Comparison of ENCODE assay signal across 2 cellular contexts in the genomic region with DNA sequence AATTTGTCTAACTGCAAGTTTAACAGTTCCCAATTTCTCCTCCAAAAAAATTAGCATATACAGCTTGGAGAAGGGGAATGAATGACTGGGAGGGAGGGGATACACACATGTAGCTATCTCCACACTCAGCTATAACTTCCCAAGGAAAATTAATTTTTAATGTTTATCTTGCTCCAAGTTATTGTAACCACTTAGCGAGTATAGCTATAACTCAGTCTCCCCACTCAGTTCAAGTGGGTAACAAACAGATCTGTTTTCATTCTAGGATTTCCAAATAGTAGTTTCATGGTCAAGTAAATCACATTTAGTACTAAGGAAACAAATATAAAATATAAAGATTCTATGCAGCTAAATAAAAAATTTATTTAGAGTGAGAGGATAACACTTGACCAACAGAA.
A peak's percentile ranks its signal among the peaks of the same experiment; 100 is the strongest.
TF ChIP-seq lines count a peak whose summit lies in the region.

No MANE protein-coding gene starts in this region.

TF ChIP-seq in HEK293, 187 proteins besides CTCF, POLR2A, EP300 and RAD21 (continued from another document):
- TF ChIP-seq, protein P1, sequence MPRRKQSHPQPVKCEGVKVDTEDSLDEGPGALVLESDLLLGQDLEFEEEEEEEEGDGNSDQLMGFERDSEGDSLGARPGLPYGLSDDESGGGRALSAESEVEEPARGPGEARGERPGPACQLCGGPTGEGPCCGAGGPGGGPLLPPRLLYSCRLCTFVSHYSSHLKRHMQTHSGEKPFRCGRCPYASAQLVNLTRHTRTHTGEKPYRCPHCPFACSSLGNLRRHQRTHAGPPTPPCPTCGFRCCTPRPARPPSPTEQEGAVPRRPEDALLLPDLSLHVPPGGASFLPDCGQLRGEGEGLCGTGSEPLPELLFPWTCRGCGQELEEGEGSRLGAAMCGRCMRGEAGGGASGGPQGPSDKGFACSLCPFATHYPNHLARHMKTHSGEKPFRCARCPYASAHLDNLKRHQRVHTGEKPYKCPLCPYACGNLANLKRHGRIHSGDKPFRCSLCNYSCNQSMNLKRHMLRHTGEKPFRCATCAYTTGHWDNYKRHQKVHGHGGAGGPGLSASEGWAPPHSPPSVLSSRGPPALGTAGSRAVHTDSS (tag by site-specific recombination; IDR thresholded peaks at IDR 0.05) = no peak
- TF ChIP-seq WT1 (tag by site-specific recombination; IDR thresholded peaks at IDR 0.05) = peak; percentile 68
- TF ChIP-seq ZNF132 (tag by site-specific recombination; IDR thresholded peaks at IDR 0.05; ENCODE audit: borderline replicate concordance) = no peak
- TF ChIP-seq, protein P2, sequence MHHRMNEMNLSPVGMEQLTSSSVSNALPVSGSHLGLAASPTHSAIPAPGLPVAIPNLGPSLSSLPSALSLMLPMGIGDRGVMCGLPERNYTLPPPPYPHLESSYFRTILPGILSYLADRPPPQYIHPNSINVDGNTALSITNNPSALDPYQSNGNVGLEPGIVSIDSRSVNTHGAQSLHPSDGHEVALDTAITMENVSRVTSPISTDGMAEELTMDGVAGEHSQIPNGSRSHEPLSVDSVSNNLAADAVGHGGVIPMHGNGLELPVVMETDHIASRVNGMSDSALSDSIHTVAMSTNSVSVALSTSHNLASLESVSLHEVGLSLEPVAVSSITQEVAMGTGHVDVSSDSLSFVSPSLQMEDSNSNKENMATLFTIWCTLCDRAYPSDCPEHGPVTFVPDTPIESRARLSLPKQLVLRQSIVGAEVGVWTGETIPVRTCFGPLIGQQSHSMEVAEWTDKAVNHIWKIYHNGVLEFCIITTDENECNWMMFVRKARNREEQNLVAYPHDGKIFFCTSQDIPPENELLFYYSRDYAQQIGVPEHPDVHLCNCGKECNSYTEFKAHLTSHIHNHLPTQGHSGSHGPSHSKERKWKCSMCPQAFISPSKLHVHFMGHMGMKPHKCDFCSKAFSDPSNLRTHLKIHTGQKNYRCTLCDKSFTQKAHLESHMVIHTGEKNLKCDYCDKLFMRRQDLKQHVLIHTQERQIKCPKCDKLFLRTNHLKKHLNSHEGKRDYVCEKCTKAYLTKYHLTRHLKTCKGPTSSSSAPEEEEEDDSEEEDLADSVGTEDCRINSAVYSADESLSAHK (tag by site-specific recombination; IDR thresholded peaks at IDR 0.05) = peak; percentile 20; the same call in 1 of the 2 replicates
- TF ChIP-seq ZNF169 (tag by site-specific recombination; IDR thresholded peaks at IDR 0.05) = no peak
- TF ChIP-seq, protein P3, sequence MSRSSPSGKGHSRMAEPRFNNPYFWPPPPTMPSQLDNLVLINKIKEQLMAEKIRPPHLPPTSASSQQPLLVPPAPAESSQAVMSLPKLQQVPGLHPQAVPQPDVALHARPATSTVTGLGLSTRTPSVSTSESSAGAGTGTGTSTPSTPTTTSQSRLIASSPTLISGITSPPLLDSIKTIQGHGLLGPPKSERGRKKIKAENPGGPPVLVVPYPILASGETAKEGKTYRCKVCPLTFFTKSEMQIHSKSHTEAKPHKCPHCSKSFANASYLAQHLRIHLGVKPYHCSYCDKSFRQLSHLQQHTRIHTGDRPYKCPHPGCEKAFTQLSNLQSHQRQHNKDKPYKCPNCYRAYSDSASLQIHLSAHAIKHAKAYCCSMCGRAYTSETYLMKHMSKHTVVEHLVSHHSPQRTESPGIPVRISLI (tag by site-specific recombination; IDR thresholded peaks at IDR 0.05) = 0 out of 2 replicates have a peak, but pooled peaks have one; percentile 4
- no peak for TF ChIP-seq ZNF785 (tag by site-specific recombination; IDR thresholded peaks at IDR 0.05)
- TF ChIP-seq MYNN (tag by site-specific recombination; IDR thresholded peaks at IDR 0.05; ENCODE audit: borderline replicate concordance) = no peak
- no peak for TF ChIP-seq ZNF792 (tag by site-specific recombination; IDR thresholded peaks at IDR 0.05)
- no peak for TF ChIP-seq ZNF211 (tag by site-specific recombination; IDR thresholded peaks at IDR 0.05; ENCODE audit: low read depth)
- TF ChIP-seq, protein P4, sequence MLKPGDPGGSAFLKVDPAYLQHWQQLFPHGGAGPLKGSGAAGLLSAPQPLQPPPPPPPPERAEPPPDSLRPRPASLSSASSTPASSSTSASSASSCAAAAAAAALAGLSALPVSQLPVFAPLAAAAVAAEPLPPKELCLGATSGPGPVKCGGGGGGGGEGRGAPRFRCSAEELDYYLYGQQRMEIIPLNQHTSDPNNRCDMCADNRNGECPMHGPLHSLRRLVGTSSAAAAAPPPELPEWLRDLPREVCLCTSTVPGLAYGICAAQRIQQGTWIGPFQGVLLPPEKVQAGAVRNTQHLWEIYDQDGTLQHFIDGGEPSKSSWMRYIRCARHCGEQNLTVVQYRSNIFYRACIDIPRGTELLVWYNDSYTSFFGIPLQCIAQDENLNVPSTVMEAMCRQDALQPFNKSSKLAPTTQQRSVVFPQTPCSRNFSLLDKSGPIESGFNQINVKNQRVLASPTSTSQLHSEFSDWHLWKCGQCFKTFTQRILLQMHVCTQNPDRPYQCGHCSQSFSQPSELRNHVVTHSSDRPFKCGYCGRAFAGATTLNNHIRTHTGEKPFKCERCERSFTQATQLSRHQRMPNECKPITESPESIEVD (tag by site-specific recombination; IDR thresholded peaks at IDR 0.05) = peak; percentile 95
- TF ChIP-seq ZNF76 (tag by site-specific recombination; IDR thresholded peaks at IDR 0.05; ENCODE audit: borderline replicate concordance, low read depth) = no peak
- no peak for TF ChIP-seq ZFP41 (tag by site-specific recombination; IDR thresholded peaks at IDR 0.05; ENCODE audit: borderline replicate concordance)
- TF ChIP-seq HOXA7 (CRISPR knock-in tag; IDR thresholded peaks at IDR 0.05; ENCODE audit: borderline replicate concordance) = no peak
- TF ChIP-seq SCRT2 (tag by site-specific recombination; IDR thresholded peaks at IDR 0.05) = no peak
- peak; percentile 57 for TF ChIP-seq GLIS1 (tag by site-specific recombination; IDR thresholded peaks at IDR 0.05)
- TF ChIP-seq FEZF1 (tag by site-specific recombination; IDR thresholded peaks at IDR 0.05) = peak; percentile 28; the same call in 1 of the 2 replicates
- no peak for TF ChIP-seq ZNF843 (tag by site-specific recombination; IDR thresholded peaks at IDR 0.05)
- TF ChIP-seq GLI2 (tag by site-specific recombination; IDR thresholded peaks at IDR 0.05; ENCODE audit: borderline replicate concordance, low read depth) = peak; percentile 78

TF ChIP-seq in K562, 482 proteins besides CTCF, POLR2A, EP300 and RAD21 (continued from another document):
- TF ChIP-seq, protein P5, sequence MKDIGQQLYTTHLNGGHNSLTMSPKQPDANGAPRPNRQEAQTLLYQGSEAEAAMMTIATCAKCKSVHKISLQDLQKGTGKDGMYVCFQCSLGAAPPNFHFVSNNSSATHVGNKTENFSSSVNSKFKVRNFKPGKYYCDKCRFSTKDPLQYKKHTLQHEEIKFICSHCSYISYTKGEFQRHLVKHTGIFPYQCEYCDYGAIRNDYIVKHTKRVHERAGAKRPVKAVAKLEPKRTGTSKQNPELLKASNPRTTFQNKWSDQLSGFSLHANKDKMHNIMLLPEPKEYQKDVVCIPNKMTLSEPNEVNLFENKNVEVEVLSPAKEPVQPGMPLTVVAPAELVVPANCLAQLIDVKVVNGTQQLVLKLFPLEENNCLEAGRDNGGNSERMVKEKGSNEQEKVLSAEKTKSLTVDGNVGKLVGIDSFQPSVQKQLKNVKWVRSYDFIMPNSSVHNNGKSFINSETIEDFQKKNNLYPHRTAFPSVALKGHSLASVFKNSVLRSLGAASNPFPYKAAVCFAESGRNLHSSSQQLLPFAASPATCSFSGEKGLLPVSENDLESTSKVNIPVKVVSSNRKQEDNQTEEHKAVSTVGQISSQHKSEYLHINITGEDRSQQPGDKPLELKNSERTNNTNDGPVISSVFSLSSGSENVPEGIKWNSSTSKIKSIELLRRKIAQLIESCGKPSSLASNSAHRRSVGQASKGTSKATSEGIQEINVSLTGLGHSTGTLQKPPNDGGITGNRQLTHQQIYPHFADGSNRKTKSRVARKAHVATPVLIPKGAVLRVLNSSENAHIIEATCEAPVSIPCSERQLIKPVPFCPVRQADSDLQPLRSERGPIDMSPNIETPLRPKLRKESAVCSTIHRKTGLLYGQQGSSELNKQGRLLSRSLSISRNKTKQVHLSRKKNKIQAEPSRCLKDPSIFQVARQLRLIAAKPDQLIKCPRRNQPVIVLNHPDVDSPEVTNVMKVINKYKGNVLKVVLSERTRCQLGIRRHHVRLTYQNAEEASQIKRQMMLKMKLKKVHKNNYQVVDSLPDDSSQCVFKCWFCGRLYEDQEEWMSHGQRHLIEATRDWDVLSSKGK (CRISPR knock-in tag; IDR thresholded peaks at IDR 0.05) = no peak
- TF ChIP-seq ZNF324 (CRISPR knock-in tag; IDR thresholded peaks at IDR 0.05) (no peak), SIN3A (IDR thresholded peaks at IDR 0.05; ENCODE audit: borderline replicate concordance in 2 of 2, control insufficient read depth in 1 of 2, low read depth in 2 of 2, low read length in 2 of 2) (no peak)
